ENCODE assay signal across 17 cellular contexts in genomic region chr12:14400599-14400998, GRCh38. TPM values are rescaled to one million over a fixed set of nuclear protein-coding genes. Genes with fewer than 3 reads are reported as not detected.
DNase-seq lines count a peak whose midpoint lies in the region; ATAC-seq and TF ChIP-seq lines count a peak whose summit lies in the region.
"Had no signal": no experiment of that assay in that cellular context is flagged by ENCODE, and none has a peak within 500 bp of the region (broad histone marks: within the 10 kb centered on the region; RNA-seq: fewer than 3 reads in every experiment).

No MANE protein-coding gene starts in this region.

- peaks cover 47% of the 10 kb centered on the region for H3K36me3 Mint-ChIP-seq in activated CD4-positive, alpha-beta T cell treated with anti-CD3 and anti-CD28 coated beads, Interleukin-2, amount 10 ng/mL, durations not matched to agents 7 days and 5 days (ENCODE audit: low read depth)
- H3K36me3 Mint-ChIP-seq in activated naive CD8-positive, alpha-beta T cell: peaks cover 8% of the 10 kb centered on the region

- no peak for DNase-seq in activated CD4-positive, alpha-beta T cell treated with anti-CD3 and anti-CD28 coated beads, Interleukin-2, amount 10 ng/mL, durations not matched to agents 7 days and 5 days
- DNase-seq in activated CD4-positive, alpha-beta T cell treated with anti-CD3 and anti-CD28 coated beads, Interleukin-2, amount 50 U/mL, for 4 hours: no peak
- DNase-seq in IMR-90: no peak
- DNase-seq in osteoblast (ENCODE audit: insufficient read length, low spot score, missing footprints): no peak
- DNase-seq in substantia nigra (lab: John Stamatoyannopoulos, UW): no peak
- no peak for DNase-seq in activated gamma-delta T cell treated with Interleukin-2 at 50 U/mL for 16 hours
- DNase-seq: cortex of kidney; GDM1; H7; left ventricle myocardium inferior; NCI-H1092; stimulated activated CD4-positive, alpha-beta T cell treated with anti-CD3 and anti-CD28 coated beads, Interleukin-2, amount 100 ng/mL, for 24 hours; stimulated activated CD8-positive, alpha-beta memory T cell treated with anti-CD3 and anti-CD28 coated beads, Interleukin-4, amount 100 ng/mL, for 48 hours had no signal

- no peaks in the 10 kb centered on the region for H3K9me1 ChIP-seq in IMR-90 (ENCODE audit: insufficient read depth, low read length)

- H2BK120ac ChIP-seq in IMR-90 (ENCODE audit: low read depth, low read length): no peak overlapping the region

- dilution Hi-C loops in IMR-90 (cut with HindIII; ENCODE audit: low sequenced_read_pairs, unreplicated experiment): no loop called here

- TF ChIP-seq CTCF in IMR-90 (conservative IDR thresholded peaks at IDR 0.05; ENCODE audit: low read depth, low read length): no peak
- no peak for TF ChIP-seq CTCF in osteoblast (IDR thresholded peaks at IDR 0.05; ENCODE audit: extremely low read depth, low read depth, low read length)

- no peak overlapping the region for H2AK5ac ChIP-seq in IMR-90 (ENCODE audit: low read depth, low read length)

- H3K79me1 ChIP-seq in IMR-90 (ENCODE audit: low read depth in 1 of 2, low read length in 2 of 2): peaks cover 0 to 39% of the 10 kb centered on the region in 2 experiments; a peak in 3 of 4 replicates

- peaks cover 99% of the 10 kb centered on the region for H3K79me2 ChIP-seq in osteoblast (ENCODE audit: insufficient read depth, low read length)

- no peak overlapping the region for H4K8ac ChIP-seq in IMR-90 (ENCODE audit: low read depth in 2 of 2, low read length in 2 of 2)

- no CpG with 5 or more reads among the region's 1 CpG for WGBS in IMR-90 (ENCODE audit: extremely low coverage in 2 of 2, insufficient read length in 1 of 2), 2 experiments

- peaks cover 6% of the 10 kb centered on the region for H3K9me3 Mint-ChIP-seq in activated CD4-positive, alpha-beta T cell treated with anti-CD3 and anti-CD28 coated beads, Interleukin-2, amount 10 ng/mL, durations not matched to agents 7 days and 5 days
- peaks cover 4% of the 10 kb centered on the region for H3K9me3 Mint-ChIP-seq in activated naive CD8-positive, alpha-beta T cell (ENCODE audit: low read depth)

- no peak overlapping the region for H2AK9ac ChIP-seq in IMR-90 (replicated peaks; ENCODE audit: low read depth, low read length, poor library complexity)

- no peak overlapping the region for H2BK20ac ChIP-seq in IMR-90 (ENCODE audit: low read depth, low read length)

- no peak for TF ChIP-seq RAD21 in IMR-90 (IDR thresholded peaks at IDR 0.05; ENCODE audit: low read length)

- H3K4me3 Mint-ChIP-seq in activated CD4-positive, alpha-beta T cell treated with anti-CD3 and anti-CD28 coated beads, Interleukin-2, amount 10 ng/mL, durations not matched to agents 7 days and 5 days: peak overlapping the region; percentile 47
- H3K4me3 Mint-ChIP-seq in activated naive CD8-positive, alpha-beta T cell: peak overlapping the region; percentile 78

- peaks cover 85% of the 10 kb centered on the region for H3K4me1 Mint-ChIP-seq in activated CD4-positive, alpha-beta T cell treated with anti-CD3 and anti-CD28 coated beads, Interleukin-2, amount 10 ng/mL, durations not matched to agents 7 days and 5 days
- peaks cover 91% of the 10 kb centered on the region for H3K4me1 Mint-ChIP-seq in activated naive CD8-positive, alpha-beta T cell (ENCODE audit: low read depth)

- BruUV-seq in IMR-90 (replicated peaks; lab: Mats Ljungman, UMichigan): no TSS peak

- H4K5ac ChIP-seq in IMR-90 (ENCODE audit: low read depth, low read length): no peak overlapping the region

- H3K4me3 ChIP-seq in IMR-90 (ENCODE audit: insufficient read depth, low read depth, low read length) (no peak overlapping the region), osteoblast (ENCODE audit: insufficient read depth, low read length) (no peak overlapping the region)
- H3K4me3 ChIP-seq: ascending aorta, left ventricle myocardium inferior, SJSA1 had no signal

- no peak overlapping the region for H3K27ac ChIP-seq in IMR-90 (ENCODE audit: insufficient read depth, low read length)
- peak overlapping the region; percentile 37 for H3K27ac ChIP-seq in osteoblast (ENCODE audit: low read depth, low read length)
- H3K27ac ChIP-seq in substantia nigra (ENCODE audit: low read depth, low read length, poor library complexity, severe bottlenecking): no peak overlapping the region
- H3K27ac ChIP-seq: ascending aorta, left ventricle myocardium inferior had no signal

- in situ Hi-C loops in IMR-90 (cut with MboI; ENCODE audit: low sequenced_read_pairs): no loop called here

- intact Hi-C loops in IMR-90 (cut with micrococcal nuclease): no loop called here

- POLR2A ChIA-PET in activated CD4-positive, alpha-beta T cell treated with anti-CD3 and anti-CD28 coated beads, Interleukin-2, amount 10 ng/mL, durations not matched to agents 7 days and 5 days (lab: Charles Lee): no interaction called here
- POLR2A ChIA-PET in IMR-90 (lab: Charles Lee; ENCODE audit: unreplicated experiment): no interaction called here

- H3K4me1 ChIP-seq in IMR-90 (ENCODE audit: control insufficient read depth, insufficient read depth, low read length) (peaks cover 4% of the 10 kb centered on the region; the same call in 1 of the 2 replicates), osteoblast (ENCODE audit: insufficient read depth, low read length) (peaks cover 23% of the 10 kb centered on the region)

- H3K27me3 ChIP-seq in IMR-90 (ENCODE audit: control insufficient read depth, insufficient read depth, low read length): no peaks in the 10 kb centered on the region
- H3K27me3 ChIP-seq in osteoblast (ENCODE audit: insufficient read depth, low read length): no peaks in the 10 kb centered on the region
- H3K27me3 ChIP-seq: ascending aorta, SJSA1 had no signal

- no peak for ATAC-seq in IMR-90 (ENCODE audit: low read depth)
- no peak for ATAC-seq in GM18868 (IDR thresholded peaks at IDR 0.05; ENCODE audit: unreplicated experiment)

- no peak overlapping the region; the same call in 1 of the 2 replicates for H3K23ac ChIP-seq in IMR-90 (ENCODE audit: low read depth, low read length)

- H3K27me3 Mint-ChIP-seq in activated CD4-positive, alpha-beta T cell treated with anti-CD3 and anti-CD28 coated beads, Interleukin-2, amount 10 ng/mL, durations not matched to agents 7 days and 5 days: no peaks in the 10 kb centered on the region
- no peaks in the 10 kb centered on the region for H3K27me3 Mint-ChIP-seq in activated naive CD8-positive, alpha-beta T cell

- no peak overlapping the region for H3K4ac ChIP-seq in IMR-90 (ENCODE audit: low read depth, low read length)

- H3K56ac ChIP-seq in IMR-90 (ENCODE audit: extremely low read depth, insufficient read depth, low read length): no peak overlapping the region

- H3K9me3 ChIP-seq in IMR-90 (ENCODE audit: control insufficient read depth, insufficient read depth, low read length) (no peaks in the 10 kb centered on the region; the same call in 1 of the 2 replicates), osteoblast (ENCODE audit: low read depth, low read length) (no peaks in the 10 kb centered on the region)
- H3K9me3 ChIP-seq: SJSA1 had no signal

- H2AFZ ChIP-seq in IMR-90 (replicated peaks; ENCODE audit: low read length, poor library complexity) (no peak overlapping the region), osteoblast (ENCODE audit: low read length) (no peak overlapping the region)

- no peak overlapping the region for H3K9ac ChIP-seq in IMR-90 (ENCODE audit: low read depth, low read length)

- no peak overlapping the region for H3K14ac ChIP-seq in IMR-90 (replicated peaks; ENCODE audit: low read depth, low read length)

- CTCF ChIA-PET in activated CD4-positive, alpha-beta T cell treated with anti-CD3 and anti-CD28 coated beads, Interleukin-2, amount 10 ng/mL, durations not matched to agents 7 days and 5 days (lab: Charles Lee): interaction anchor here (1.3 kb wide), 1 partner anchor 16 kb away, joined by 3 read pairs; no protein-coding TSS in a partner anchor
- CTCF ChIA-PET in IMR-90 (lab: Yijun Ruan, JAX): no interaction called here

- H4K20me1 ChIP-seq in IMR-90 (ENCODE audit: insufficient read depth, low read length) (no peaks in the 10 kb centered on the region), osteoblast (ENCODE audit: insufficient read depth, low read length) (no peaks in the 10 kb centered on the region)

- no peak overlapping the region for H2BK15ac ChIP-seq in IMR-90 (ENCODE audit: low read depth, low read length)

- no peak overlapping the region for H3K18ac ChIP-seq in IMR-90 (ENCODE audit: low read depth, low read length)

- H3K36me3 ChIP-seq in IMR-90 (ENCODE audit: control insufficient read depth, insufficient read depth, low read length) (no peaks in the 10 kb centered on the region), osteoblast (ENCODE audit: insufficient read depth, low read length) (no peaks in the 10 kb centered on the region)
- H3K36me3 ChIP-seq: ascending aorta, left ventricle myocardium inferior, SJSA1 had no signal

- peak overlapping the region; percentile 81 for H3K27ac Mint-ChIP-seq in activated CD4-positive, alpha-beta T cell treated with anti-CD3 and anti-CD28 coated beads, Interleukin-2, amount 10 ng/mL, durations not matched to agents 7 days and 5 days
- H3K27ac Mint-ChIP-seq in activated naive CD8-positive, alpha-beta T cell: peak overlapping the region; percentile 85

- no peak for TF ChIP-seq POLR2A in IMR-90 (IDR thresholded peaks at IDR 0.05; ENCODE audit: low read depth, low read length)

- H4K91ac ChIP-seq in IMR-90 (ENCODE audit: insufficient read depth, low read depth, low read length): no peak overlapping the region

- H3K4me2 ChIP-seq in IMR-90 (ENCODE audit: low read depth, low read length) (no peak overlapping the region), osteoblast (ENCODE audit: insufficient read depth, low read length) (peak overlapping the region; percentile 71)

- peak overlapping the region; percentile 48 for H2BK5ac ChIP-seq in IMR-90 (ENCODE audit: low read depth, low read length, poor library complexity, severe bottlenecking)

TF ChIP-seq in IMR-90, 13 proteins besides CTCF, POLR2A, EP300 and RAD21 (continues in another document):
- TF ChIP-seq NFE2L2 (IDR thresholded peaks at IDR 0.05; ENCODE audit: low read depth, low read length) (no peak), RFX5 (IDR thresholded peaks at IDR 0.05; ENCODE audit: low read depth, low read length) (no peak), USF2 (IDR thresholded peaks at IDR 0.05; ENCODE audit: low read depth, low read length) (no peak)

RNA-seq across cellular contexts. Expression of gene ATF7IP, which starts 35.1 kb away (rescaled TPM):
- total RNA-seq in activated CD4-positive, alpha-beta T cell treated with anti-CD3 and anti-CD28 coated beads, Interleukin-2, amount 10 ng/mL, durations not matched to agents 7 days and 5 days: 100 to 1,000 TPM in 1 of 2 experiments, 10 to 100 TPM in 1; 96.7 to 108 TPM
- total RNA-seq in IMR-90 (2012; rRNA removed): 22.8 and 30.6 TPM in 2 replicates
- polyA plus RNA-seq in IMR-90 (2012; rRNA removed): 8.5 and 9.4 TPM in 2 replicates
- polyA plus RNA-seq in IMR-90 (2012; cell fraction: cytosol; rRNA removed): 2.5 and 2.8 TPM in 2 replicates
- 5.6 and 9.8 TPM in 2 replicates for polyA plus RNA-seq in IMR-90 (2012; cell fraction: nucleus; rRNA removed; ENCODE audit: low replicate concordance)
- total RNA-seq in osteoblast: 29.3 and 32.7 TPM in 2 replicates
